In genomic region chr9:86288501-86288900, GRCh38 we compare ENCODE assay signal across 21 cellular contexts. TPM values are rescaled to one million over a fixed set of nuclear protein-coding genes. Genes with fewer than 3 reads are reported as not detected.
DNase-seq lines count a peak whose midpoint lies in the region; ATAC-seq and TF ChIP-seq lines count a peak whose summit lies in the region.
"Had no signal": no experiment of that assay in that cellular context is flagged by ENCODE, and none has a peak within 500 bp of the region (broad histone marks: within the 10 kb centered on the region; RNA-seq: fewer than 3 reads in every experiment).

No MANE protein-coding gene starts in this region.

- H3K9me3 Mint-ChIP-seq in GM23338 = no peaks in the 10 kb centered on the region
- H3K9me3 Mint-ChIP-seq: CD4-positive, alpha-beta memory T cell; HFFc6; IgD-negative memory B cell had no signal

- H3K27ac ChIP-seq in GM23338 (ENCODE audit: low read depth) = no peak overlapping the region
- no peak overlapping the region for H3K27ac ChIP-seq in mesendoderm (ENCODE audit: low read depth, low read length)
- H3K27ac ChIP-seq: A549, BLaER1 had no signal

- H3K79me2 ChIP-seq in GM23338 (replicated peaks; ENCODE audit: insufficient read depth) (no peaks in the 10 kb centered on the region), mesendoderm (ENCODE audit: control insufficient read depth, insufficient read depth, low read length) (no peaks in the 10 kb centered on the region)

- no peak overlapping the region for H2BK15ac ChIP-seq in mesendoderm (replicated peaks; ENCODE audit: low read depth)

- peak overlapping the region; percentile 48; the same call in 2 of the 3 replicates for H3K4me3 Mint-ChIP-seq in GM23338
- H3K4me3 Mint-ChIP-seq: CD4-positive, alpha-beta memory T cell; HFFc6; IgD-negative memory B cell had no signal

- H3K27me3 Mint-ChIP-seq in GM23338 (ENCODE audit: insufficient read depth, low read depth, poor library complexity) = peaks cover 7% of the 10 kb centered on the region
- H3K27me3 Mint-ChIP-seq: CD4-positive, alpha-beta memory T cell; IgD-negative memory B cell had no signal

- no peaks in the 10 kb centered on the region for H3F3A ChIP-seq in GM23338 (replicated peaks; ENCODE audit: low read depth)

- whole genome bisulfite sequencing in mesendoderm (ENCODE audit: extremely low coverage, insufficient coverage, low lambda C conversion rate) = no CpG with 5 or more reads among the region's 4 CpGs

- H4K5ac ChIP-seq in mesendoderm (ENCODE audit: low read length) = no peak overlapping the region

- ATAC-seq in GM23338 = peak; percentile 24
- ATAC-seq: A549 had no signal

- TF ChIP-seq CTCF in GM23338 (conservative IDR thresholded peaks at IDR 0.05; ENCODE audit: low read depth in 2 of 2) = no peak

- no peak overlapping the region for H2AFZ ChIP-seq in GM23338

- no peak overlapping the region for H3K23ac ChIP-seq in mesendoderm (ENCODE audit: low read length)

- H3K27me3 ChIP-seq in GM23338 (ENCODE audit: insufficient read depth) (no peaks in the 10 kb centered on the region), mesendoderm (ENCODE audit: insufficient read depth, low read length, poor library complexity) (no peaks in the 10 kb centered on the region)
- H3K27me3 ChIP-seq: BLaER1 had no signal

- H4K20me1 ChIP-seq in GM23338 (replicated peaks; ENCODE audit: insufficient read depth) = no peaks in the 10 kb centered on the region
- H4K20me1 ChIP-seq: BLaER1 had no signal

- no peak overlapping the region for H3K56ac ChIP-seq in mesendoderm (ENCODE audit: low read length)

- H3K18ac ChIP-seq in mesendoderm (ENCODE audit: low read length) = no peak overlapping the region

- H2BK5ac ChIP-seq in mesendoderm (ENCODE audit: low read length) = no peak overlapping the region

- peaks cover 33% of the 10 kb centered on the region for H3K4me1 Mint-ChIP-seq in GM23338

- H3K9me2 ChIP-seq in GM23338 (ENCODE audit: insufficient read depth) = no peaks in the 10 kb centered on the region

- 0 out of 2 replicates have a peak overlapping the region, but pooled peaks have one; percentile 1 for H3K4me2 ChIP-seq in GM23338
- no peak overlapping the region for H3K4me2 ChIP-seq in mesendoderm (ENCODE audit: low read length)
- H3K4me2 ChIP-seq: A549, BLaER1 had no signal

- DNase-seq in GM23338 (ENCODE audit: low spot score) (no peak), NCI-H2227 (lab: John Stamatoyannopoulos, UW; ENCODE audit: unreplicated experiment) (peak; percentile 55), astrocyte of the hippocampus (ENCODE audit: low read depth, low spot score) (peak; percentile 50), mesendoderm (peak; percentile 59), OCI-M1 (lab: John Stamatoyannopoulos, UW) (no peak), anterior cingulate cortex (lab: John Stamatoyannopoulos, UW) (no peak), kidney glomerular epithelial cell (lab: John Stamatoyannopoulos, UW) (no peak), HUDEP-2 (lab: John Stamatoyannopoulos, UW; ENCODE audit: unreplicated experiment in 76 of 76) (no peak)
- DNase-seq: Calu3; CD4-positive, alpha-beta memory T cell; EL; HFFc6; NCI-H1105; NCI-H2081; NCI-H2171 treated with DMSO at 0.1 percent for 48 hours; NCI-H774; SHP77 treated with DMSO at 0.1 percent for 48 hours had no signal

- no peak overlapping the region for H3K9ac ChIP-seq in mesendoderm (ENCODE audit: low read length)
- H3K9ac ChIP-seq: BLaER1 had no signal

- H3K27ac Mint-ChIP-seq in GM23338 = peak overlapping the region; percentile 96
- H3K27ac Mint-ChIP-seq: HFFc6 had no signal

- H2AK5ac ChIP-seq in mesendoderm (ENCODE audit: low read length) = no peak overlapping the region

- peaks cover 18% of the 10 kb centered on the region for H3K4me1 ChIP-seq in GM23338 (ENCODE audit: insufficient read depth)
- no peaks in the 10 kb centered on the region for H3K4me1 ChIP-seq in mesendoderm (ENCODE audit: control insufficient read depth, low read depth, low read length)
- H3K4me1 ChIP-seq: BLaER1 had no signal

- H2BK120ac ChIP-seq in mesendoderm (ENCODE audit: low read depth, low read length) = no peak overlapping the region

- H3K4me3 ChIP-seq in GM23338 (no peak overlapping the region), mesendoderm (ENCODE audit: low read length) (no peak overlapping the region)
- H3K4me3 ChIP-seq: A549, BLaER1 had no signal

- H3K4ac ChIP-seq in mesendoderm (ENCODE audit: low read depth, low read length) = no peak overlapping the region

- H3K36me3 ChIP-seq in GM23338 (ENCODE audit: insufficient read depth) (no peaks in the 10 kb centered on the region), mesendoderm (ENCODE audit: control insufficient read depth, insufficient read depth, low read length) (no peaks in the 10 kb centered on the region)

- no peaks in the 10 kb centered on the region for H3K36me3 Mint-ChIP-seq in GM23338 (ENCODE audit: low read depth)

- H3K79me1 ChIP-seq in mesendoderm (ENCODE audit: low read length) = no peaks in the 10 kb centered on the region

- no peak overlapping the region for H4K8ac ChIP-seq in mesendoderm (ENCODE audit: low read depth, low read length)

TF ChIP-seq in GM23338, 12 proteins besides CTCF, POLR2A, EP300 and RAD21:
- TF ChIP-seq JUNB (IDR thresholded peaks at IDR 0.05; ENCODE audit: unreplicated experiment) = no peak

RNA-seq across cellular contexts. Expression of gene ISCA1, which starts 6.2 kb away (rescaled TPM):
- total RNA-seq in GM23338 (2014; rRNA removed; shearing (Covaris generic)) = 61.0 and 65.4 TPM in 2 replicates
- 43.7 and 54.9 TPM in 2 replicates for polyA plus RNA-seq in GM23338 (2016; fragmentation: Nextera tagmentation; extraction: Ambion mirVana)
- 45.7 TPM for polyA plus RNA-seq in mesendoderm (2013, experiment 1 of 2)
- 43.9 TPM for polyA plus RNA-seq in mesendoderm (2013, experiment 2 of 2)

RNA-seq across cellular contexts. Expression of gene C9orf153, which starts 29.0 kb away (rescaled TPM):
- total RNA-seq in GM23338 (2014; rRNA removed; shearing (Covaris generic)) = 0.12 TPM in 1 of 2 replicates, not detected in the other
- polyA plus RNA-seq in GM23338 (2016; fragmentation: Nextera tagmentation; extraction: Ambion mirVana) = 0.24 and 0.29 TPM in 2 replicates
- 0.07 TPM for polyA plus RNA-seq in mesendoderm (2013, experiment 1 of 2)
- 0.06 TPM for polyA plus RNA-seq in mesendoderm (2013, experiment 2 of 2)
- total RNA-seq: Calu3, H4, HFFc6 had no signal
- polyA plus RNA-seq: CD4-positive, alpha-beta memory T cell had no signal

Comparison
In these comparisons a context has a peak if more than half of its experiments do, and no peak if none do; other contexts are left out.
1. DNase-seq: peak in NCI-H2227 (single experiment), astrocyte of the hippocampus (single experiment) and mesendoderm (single experiment); none in GM23338 (single experiment), OCI-M1 (single experiment), anterior cingulate cortex (0 of 58), kidney glomerular epithelial cell (single experiment) and HUDEP-2 (0 of 76).